In the genomic region with DNA sequence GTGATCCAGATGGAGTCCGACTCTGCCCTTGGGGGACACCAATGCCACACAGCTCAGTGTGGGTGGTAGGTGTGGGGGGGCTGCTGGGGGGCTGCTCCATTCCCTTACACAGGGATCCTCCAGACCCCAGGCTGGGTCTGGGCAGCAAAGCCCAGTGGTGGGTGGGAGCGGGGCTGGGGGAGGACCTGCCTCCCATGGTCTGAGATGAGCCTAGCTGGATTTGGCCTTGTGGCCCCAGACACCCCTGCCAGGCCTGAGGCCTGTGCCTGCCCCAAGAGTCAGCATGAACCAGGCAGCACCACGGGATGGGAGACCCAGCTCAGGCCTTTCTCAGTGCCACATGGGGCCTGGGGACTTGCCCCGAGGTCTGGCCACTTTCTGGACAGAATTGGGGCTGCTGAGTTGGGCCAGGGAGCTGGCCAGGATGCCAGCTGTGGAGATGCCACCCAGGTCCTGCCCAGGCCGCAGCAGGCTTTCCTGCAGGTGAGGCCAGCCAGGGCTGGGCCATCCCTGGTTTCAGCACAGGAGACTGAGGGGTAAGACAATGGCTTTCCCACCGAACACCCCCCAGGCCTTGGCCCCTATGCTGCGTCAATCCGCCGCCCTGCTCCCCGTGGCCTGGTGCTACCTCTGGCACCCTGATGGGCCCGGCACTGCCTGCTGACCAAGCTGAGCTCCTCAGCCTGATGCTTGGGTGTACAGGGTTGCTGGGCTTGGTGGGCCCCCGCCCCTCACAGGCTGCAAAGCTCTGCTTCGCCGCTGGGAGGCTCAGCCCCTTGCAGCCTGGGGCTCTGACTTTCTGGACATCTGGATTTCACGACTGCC, we compare ENCODE assay signal across 1 cellular context.
TF ChIP-seq lines count a peak whose summit lies in the region.

No MANE protein-coding gene starts in this region.

TF ChIP-seq in HepG2, 621 proteins besides CTCF, POLR2A, EP300 and RAD21 (continued from another document and continues in another):
- TF ChIP-seq, protein P1, sequence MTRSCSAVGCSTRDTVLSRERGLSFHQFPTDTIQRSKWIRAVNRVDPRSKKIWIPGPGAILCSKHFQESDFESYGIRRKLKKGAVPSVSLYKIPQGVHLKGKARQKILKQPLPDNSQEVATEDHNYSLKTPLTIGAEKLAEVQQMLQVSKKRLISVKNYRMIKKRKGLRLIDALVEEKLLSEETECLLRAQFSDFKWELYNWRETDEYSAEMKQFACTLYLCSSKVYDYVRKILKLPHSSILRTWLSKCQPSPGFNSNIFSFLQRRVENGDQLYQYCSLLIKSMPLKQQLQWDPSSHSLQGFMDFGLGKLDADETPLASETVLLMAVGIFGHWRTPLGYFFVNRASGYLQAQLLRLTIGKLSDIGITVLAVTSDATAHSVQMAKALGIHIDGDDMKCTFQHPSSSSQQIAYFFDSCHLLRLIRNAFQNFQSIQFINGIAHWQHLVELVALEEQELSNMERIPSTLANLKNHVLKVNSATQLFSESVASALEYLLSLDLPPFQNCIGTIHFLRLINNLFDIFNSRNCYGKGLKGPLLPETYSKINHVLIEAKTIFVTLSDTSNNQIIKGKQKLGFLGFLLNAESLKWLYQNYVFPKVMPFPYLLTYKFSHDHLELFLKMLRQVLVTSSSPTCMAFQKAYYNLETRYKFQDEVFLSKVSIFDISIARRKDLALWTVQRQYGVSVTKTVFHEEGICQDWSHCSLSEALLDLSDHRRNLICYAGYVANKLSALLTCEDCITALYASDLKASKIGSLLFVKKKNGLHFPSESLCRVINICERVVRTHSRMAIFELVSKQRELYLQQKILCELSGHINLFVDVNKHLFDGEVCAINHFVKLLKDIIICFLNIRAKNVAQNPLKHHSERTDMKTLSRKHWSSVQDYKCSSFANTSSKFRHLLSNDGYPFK (CRISPR knock-in tag; IDR thresholded peaks at IDR 0.05; ENCODE audit: borderline replicate concordance), result no peak
- TF ChIP-seq ZBTB42 (CRISPR knock-in tag; IDR thresholded peaks at IDR 0.05) (no peak), KAT8 (CRISPR knock-in tag; IDR thresholded peaks at IDR 0.05) (no peak), MAZ (IDR thresholded peaks at IDR 0.05; ENCODE audit: borderline replicate concordance, low read depth, low read length) (peak; percentile 34; the same call in 1 of the 2 replicates), MAZ (CRISPR knock-in tag; IDR thresholded peaks at IDR 0.05; ENCODE audit: low read depth) (no peak), CEBPB (IDR thresholded peaks at IDR 0.05; ENCODE audit: borderline replicate concordance, low read depth, low read length) (no peak; the same call in 1 of the 2 replicates), HMGA1 (CRISPR knock-in tag; conservative IDR thresholded peaks at IDR 0.05) (no peak), ZMAT3 (CRISPR knock-in tag; conservative IDR thresholded peaks at IDR 0.05) (no peak), GABPB1 (CRISPR knock-in tag; IDR thresholded peaks at IDR 0.05) (peak; percentile 37; the same call in 1 of the 2 replicates), IKZF1 (IDR thresholded peaks at IDR 0.05) (no peak), ZBTB21 (CRISPR knock-in tag; IDR thresholded peaks at IDR 0.05) (no peak), ZNF451 (CRISPR knock-in tag; IDR thresholded peaks at IDR 0.05) (0 out of 2 replicates have a peak, but pooled peaks have one; percentile 18), HNRNPL (IDR thresholded peaks at IDR 0.05; ENCODE audit: low read depth, low read length) (peak; percentile 82), ATF7 (IDR thresholded peaks at IDR 0.05) (no peak), ATF7 (CRISPR knock-in tag; IDR thresholded peaks at IDR 0.05) (no peak), FIP1L1 (IDR thresholded peaks at IDR 0.05; ENCODE audit: borderline replicate concordance, insufficient read depth, low read depth, low read length) (no peak), RFX1 (IDR thresholded peaks at IDR 0.05) (no peak), ZNF891 (CRISPR knock-in tag; IDR thresholded peaks at IDR 0.05) (no peak; the same call in 1 of the 2 replicates), ZNF777 (CRISPR knock-in tag; IDR thresholded peaks at IDR 0.05) (no peak), RARA (CRISPR knock-in tag; IDR thresholded peaks at IDR 0.05) (no peak), TBX2 (CRISPR knock-in tag; IDR thresholded peaks at IDR 0.05; ENCODE audit: borderline replicate concordance) (peak; percentile 1; the same call in 1 of the 2 replicates), ZNF724P (CRISPR knock-in tag; IDR thresholded peaks at IDR 0.05; ENCODE audit: borderline replicate concordance) (no peak), SMYD3 (CRISPR knock-in tag; IDR thresholded peaks at IDR 0.05) (no peak), HNF4A (CRISPR knock-in tag; IDR thresholded peaks at IDR 0.05) (peak; percentile 27; the same call in 1 of the 2 replicates), NBN (conservative IDR thresholded peaks at IDR 0.05) (no peak), ZNF326 (CRISPR knock-in tag; IDR thresholded peaks at IDR 0.05; ENCODE audit: borderline replicate concordance) (no peak), ZNF253 (CRISPR knock-in tag; IDR thresholded peaks at IDR 0.05; ENCODE audit: borderline replicate concordance) (no peak), SP5 (CRISPR knock-in tag; IDR thresholded peaks at IDR 0.05; ENCODE audit: borderline replicate concordance, low read depth) (no peak), BRD4 (CRISPR knock-in tag; IDR thresholded peaks at IDR 0.05) (no peak; the same call in 1 of the 2 replicates), FOSL2 (CRISPR knock-in tag; IDR thresholded peaks at IDR 0.05) (no peak), SRY (CRISPR knock-in tag; IDR thresholded peaks at IDR 0.05) (0 out of 2 replicates have a peak, but pooled peaks have one; percentile 29), FOXO1 (CRISPR knock-in tag; IDR thresholded peaks at IDR 0.05) (no peak), NCOR1 (IDR thresholded peaks at IDR 0.05; ENCODE audit: borderline replicate concordance, low read length) (no peak), SALL1 (CRISPR knock-in tag; IDR thresholded peaks at IDR 0.05) (no peak), ZNF616 (CRISPR knock-in tag; IDR thresholded peaks at IDR 0.05; ENCODE audit: low read depth) (0 out of 2 replicates have a peak, but pooled peaks have one; percentile 1)
- TF ChIP-seq, protein P2, sequence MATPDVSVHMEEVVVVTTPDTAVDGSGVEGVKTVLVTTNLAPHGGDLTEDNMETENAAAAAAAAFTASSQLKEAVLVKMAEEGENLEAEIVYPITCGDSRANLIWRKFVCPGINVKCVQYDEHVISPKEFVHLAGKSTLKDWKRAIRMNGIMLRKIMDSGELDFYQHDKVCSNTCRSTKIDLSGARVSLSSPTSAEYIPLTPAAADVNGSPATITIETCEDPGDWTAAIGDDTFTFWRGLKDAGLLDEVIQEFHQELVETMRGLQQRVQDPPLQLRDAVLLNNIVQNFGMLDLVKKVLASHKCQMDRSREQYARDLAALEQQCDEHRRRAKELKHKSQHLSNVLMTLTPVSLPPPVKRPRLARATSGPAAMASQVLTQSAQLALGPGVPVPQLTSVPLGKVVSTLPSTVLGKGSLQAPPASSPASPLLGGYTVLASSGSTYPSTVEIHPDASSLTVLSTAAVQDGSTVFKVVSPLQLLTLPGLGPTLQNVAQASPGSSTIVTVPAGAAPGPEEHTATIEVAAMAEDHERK (CRISPR knock-in tag; IDR thresholded peaks at IDR 0.05; ENCODE audit: low read depth), result no peak
- TF ChIP-seq, protein P3, sequence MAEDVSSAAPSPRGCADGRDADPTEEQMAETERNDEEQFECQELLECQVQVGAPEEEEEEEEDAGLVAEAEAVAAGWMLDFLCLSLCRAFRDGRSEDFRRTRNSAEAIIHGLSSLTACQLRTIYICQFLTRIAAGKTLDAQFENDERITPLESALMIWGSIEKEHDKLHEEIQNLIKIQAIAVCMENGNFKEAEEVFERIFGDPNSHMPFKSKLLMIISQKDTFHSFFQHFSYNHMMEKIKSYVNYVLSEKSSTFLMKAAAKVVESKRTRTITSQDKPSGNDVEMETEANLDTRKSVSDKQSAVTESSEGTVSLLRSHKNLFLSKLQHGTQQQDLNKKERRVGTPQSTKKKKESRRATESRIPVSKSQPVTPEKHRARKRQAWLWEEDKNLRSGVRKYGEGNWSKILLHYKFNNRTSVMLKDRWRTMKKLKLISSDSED (CRISPR knock-in tag; IDR thresholded peaks at IDR 0.05), result no peak
- TF ChIP-seq, protein P4, sequence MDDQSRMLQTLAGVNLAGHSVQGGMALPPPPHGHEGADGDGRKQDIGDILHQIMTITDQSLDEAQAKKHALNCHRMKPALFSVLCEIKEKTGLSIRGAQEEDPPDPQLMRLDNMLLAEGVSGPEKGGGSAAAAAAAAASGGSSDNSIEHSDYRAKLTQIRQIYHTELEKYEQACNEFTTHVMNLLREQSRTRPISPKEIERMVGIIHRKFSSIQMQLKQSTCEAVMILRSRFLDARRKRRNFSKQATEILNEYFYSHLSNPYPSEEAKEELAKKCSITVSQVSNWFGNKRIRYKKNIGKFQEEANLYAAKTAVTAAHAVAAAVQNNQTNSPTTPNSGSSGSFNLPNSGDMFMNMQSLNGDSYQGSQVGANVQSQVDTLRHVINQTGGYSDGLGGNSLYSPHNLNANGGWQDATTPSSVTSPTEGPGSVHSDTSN (CRISPR knock-in tag; IDR thresholded peaks at IDR 0.05; ENCODE audit: borderline replicate concordance), result no peak
- TF ChIP-seq, protein P5, sequence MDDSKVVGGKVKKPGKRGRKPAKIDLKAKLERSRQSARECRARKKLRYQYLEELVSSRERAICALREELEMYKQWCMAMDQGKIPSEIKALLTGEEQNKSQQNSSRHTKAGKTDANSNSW (CRISPR knock-in tag; IDR thresholded peaks at IDR 0.05; ENCODE audit: borderline replicate concordance), result no peak
- TF ChIP-seq, protein P6, sequence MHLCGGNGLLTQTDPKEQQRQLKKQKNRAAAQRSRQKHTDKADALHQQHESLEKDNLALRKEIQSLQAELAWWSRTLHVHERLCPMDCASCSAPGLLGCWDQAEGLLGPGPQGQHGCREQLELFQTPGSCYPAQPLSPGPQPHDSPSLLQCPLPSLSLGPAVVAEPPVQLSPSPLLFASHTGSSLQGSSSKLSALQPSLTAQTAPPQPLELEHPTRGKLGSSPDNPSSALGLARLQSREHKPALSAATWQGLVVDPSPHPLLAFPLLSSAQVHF (CRISPR knock-in tag; IDR thresholded peaks at IDR 0.05), result no peak
- TF ChIP-seq, protein P7, sequence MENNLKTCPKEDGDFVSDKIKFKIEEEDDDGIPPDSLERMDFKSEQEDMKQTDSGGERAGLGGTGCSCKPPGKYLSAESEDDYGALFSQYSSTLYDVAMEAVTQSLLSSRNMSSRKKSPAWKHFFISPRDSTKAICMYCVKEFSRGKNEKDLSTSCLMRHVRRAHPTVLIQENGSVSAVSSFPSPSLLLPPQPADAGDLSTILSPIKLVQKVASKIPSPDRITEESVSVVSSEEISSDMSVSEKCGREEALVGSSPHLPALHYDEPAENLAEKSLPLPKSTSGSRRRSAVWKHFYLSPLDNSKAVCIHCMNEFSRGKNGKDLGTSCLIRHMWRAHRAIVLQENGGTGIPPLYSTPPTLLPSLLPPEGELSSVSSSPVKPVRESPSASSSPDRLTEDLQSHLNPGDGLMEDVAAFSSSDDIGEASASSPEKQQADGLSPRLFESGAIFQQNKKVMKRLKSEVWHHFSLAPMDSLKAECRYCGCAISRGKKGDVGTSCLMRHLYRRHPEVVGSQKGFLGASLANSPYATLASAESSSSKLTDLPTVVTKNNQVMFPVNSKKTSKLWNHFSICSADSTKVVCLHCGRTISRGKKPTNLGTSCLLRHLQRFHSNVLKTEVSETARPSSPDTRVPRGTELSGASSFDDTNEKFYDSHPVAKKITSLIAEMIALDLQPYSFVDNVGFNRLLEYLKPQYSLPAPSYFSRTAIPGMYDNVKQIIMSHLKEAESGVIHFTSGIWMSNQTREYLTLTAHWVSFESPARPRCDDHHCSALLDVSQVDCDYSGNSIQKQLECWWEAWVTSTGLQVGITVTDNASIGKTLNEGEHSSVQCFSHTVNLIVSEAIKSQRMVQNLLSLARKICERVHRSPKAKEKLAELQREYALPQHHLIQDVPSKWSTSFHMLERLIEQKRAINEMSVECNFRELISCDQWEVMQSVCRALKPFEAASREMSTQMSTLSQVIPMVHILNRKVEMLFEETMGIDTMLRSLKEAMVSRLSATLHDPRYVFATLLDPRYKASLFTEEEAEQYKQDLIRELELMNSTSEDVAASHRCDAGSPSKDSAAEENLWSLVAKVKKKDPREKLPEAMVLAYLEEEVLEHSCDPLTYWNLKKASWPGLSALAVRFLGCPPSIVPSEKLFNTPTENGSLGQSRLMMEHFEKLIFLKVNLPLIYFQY (CRISPR knock-in tag; IDR thresholded peaks at IDR 0.05; ENCODE audit: borderline replicate concordance), result no peak
- TF ChIP-seq, protein P8, sequence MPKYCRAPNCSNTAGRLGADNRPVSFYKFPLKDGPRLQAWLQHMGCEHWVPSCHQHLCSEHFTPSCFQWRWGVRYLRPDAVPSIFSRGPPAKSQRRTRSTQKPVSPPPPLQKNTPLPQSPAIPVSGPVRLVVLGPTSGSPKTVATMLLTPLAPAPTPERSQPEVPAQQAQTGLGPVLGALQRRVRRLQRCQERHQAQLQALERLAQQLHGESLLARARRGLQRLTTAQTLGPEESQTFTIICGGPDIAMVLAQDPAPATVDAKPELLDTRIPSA (CRISPR knock-in tag; IDR thresholded peaks at IDR 0.05; ENCODE audit: borderline replicate concordance), result no peak
- TF ChIP-seq, protein P9, sequence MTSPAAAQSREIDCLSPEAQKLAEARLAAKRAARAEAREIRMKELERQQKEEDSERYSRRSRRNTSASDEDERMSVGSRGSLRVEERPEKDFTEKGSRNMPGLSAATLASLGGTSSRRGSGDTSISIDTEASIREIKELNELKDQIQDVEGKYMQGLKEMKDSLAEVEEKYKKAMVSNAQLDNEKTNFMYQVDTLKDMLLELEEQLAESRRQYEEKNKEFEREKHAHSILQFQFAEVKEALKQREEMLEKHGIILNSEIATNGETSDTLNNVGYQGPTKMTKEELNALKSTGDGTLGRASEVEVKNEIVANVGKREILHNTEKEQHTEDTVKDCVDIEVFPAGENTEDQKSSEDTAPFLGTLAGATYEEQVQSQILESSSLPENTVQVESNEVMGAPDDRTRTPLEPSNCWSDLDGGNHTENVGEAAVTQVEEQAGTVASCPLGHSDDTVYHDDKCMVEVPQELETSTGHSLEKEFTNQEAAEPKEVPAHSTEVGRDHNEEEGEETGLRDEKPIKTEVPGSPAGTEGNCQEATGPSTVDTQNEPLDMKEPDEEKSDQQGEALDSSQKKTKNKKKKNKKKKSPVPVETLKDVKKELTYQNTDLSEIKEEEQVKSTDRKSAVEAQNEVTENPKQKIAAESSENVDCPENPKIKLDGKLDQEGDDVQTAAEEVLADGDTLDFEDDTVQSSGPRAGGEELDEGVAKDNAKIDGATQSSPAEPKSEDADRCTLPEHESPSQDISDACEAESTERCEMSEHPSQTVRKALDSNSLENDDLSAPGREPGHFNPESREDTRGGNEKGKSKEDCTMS (CRISPR knock-in tag; conservative IDR thresholded peaks at IDR 0.05), result no peak
- TF ChIP-seq, protein P10, sequence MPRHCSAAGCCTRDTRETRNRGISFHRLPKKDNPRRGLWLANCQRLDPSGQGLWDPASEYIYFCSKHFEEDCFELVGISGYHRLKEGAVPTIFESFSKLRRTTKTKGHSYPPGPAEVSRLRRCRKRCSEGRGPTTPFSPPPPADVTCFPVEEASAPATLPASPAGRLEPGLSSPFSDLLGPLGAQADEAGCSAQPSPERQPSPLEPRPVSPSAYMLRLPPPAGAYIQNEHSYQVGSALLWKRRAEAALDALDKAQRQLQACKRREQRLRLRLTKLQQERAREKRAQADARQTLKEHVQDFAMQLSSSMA (CRISPR knock-in tag; IDR thresholded peaks at IDR 0.05), result no peak; the same call in 1 of the 2 replicates
- TF ChIP-seq, protein P11, sequence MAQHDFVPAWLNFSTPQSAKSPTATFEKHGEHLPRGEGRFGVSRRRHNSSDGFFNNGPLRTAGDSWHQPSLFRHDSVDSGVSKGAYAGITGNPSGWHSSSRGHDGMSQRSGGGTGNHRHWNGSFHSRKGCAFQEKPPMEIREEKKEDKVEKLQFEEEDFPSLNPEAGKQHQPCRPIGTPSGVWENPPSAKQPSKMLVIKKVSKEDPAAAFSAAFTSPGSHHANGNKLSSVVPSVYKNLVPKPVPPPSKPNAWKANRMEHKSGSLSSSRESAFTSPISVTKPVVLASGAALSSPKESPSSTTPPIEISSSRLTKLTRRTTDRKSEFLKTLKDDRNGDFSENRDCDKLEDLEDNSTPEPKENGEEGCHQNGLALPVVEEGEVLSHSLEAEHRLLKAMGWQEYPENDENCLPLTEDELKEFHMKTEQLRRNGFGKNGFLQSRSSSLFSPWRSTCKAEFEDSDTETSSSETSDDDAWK (CRISPR knock-in tag; IDR thresholded peaks at IDR 0.05), result no peak
